Comparison of ENCODE assay signal across 8 cellular contexts in the genomic region with DNA sequence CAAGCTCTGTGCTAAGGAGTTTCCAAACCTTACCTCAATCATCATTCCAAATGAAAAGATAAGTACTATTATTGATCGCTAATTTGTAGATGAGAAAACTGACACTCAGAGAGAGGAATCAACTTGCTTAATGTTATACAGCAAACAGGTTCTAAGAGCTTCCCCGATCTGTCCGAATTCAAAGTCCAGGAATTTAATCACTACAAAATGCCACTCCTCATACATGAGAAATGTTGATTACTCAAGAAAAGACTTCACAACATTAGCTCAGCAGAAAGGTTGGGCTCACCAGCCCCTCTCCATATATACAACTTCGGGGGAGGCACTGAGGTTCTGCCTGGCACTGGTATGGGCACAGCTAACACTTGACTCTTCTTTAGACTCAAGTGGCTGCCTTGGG.
"Had no signal": no experiment of that assay in that cellular context is flagged by ENCODE, and none has a peak within 500 bp of the region (broad histone marks: within the 10 kb centered on the region; RNA-seq: fewer than 3 reads in every experiment).

No MANE protein-coding gene starts in this region.

- DNase-seq: GDM1, GF-D8 had no signal

- FAIRE-seq: G401.6, GM12878, GM12891, GM12892, GM18507, GM19239 had no signal

- H3K4me3 ChIP-seq: GM12878 had no signal

- ATAC-seq: GM12878 had no signal
